16 cellular contexts compared by ENCODE assay signal in genomic region chr10:21166557-21167287, GRCh38.
DNase-seq lines count a peak whose midpoint lies in the region; ATAC-seq and TF ChIP-seq lines count a peak whose summit lies in the region.
"Had no signal": no experiment of that assay in that cellular context is flagged by ENCODE, and none has a peak within 500 bp of the region (broad histone marks: within the 10 kb centered on the region; RNA-seq: fewer than 3 reads in every experiment).

No MANE protein-coding gene starts in this region.

- no peak for ATAC-seq in GM19463 (IDR thresholded peaks at IDR 0.05; ENCODE audit: unreplicated experiment)
- no peak for ATAC-seq in stimulated activated naive CD8-positive, alpha-beta T cell treated with anti-CD3 and anti-CD28 coated beads, Interleukin-15, amount 100 ng/mL, for 72 hours

- no peak overlapping the region for H3K4me3 Mint-ChIP-seq in nephron progenitor cell
- H3K4me3 Mint-ChIP-seq in stimulated activated naive CD8-positive, alpha-beta T cell treated with anti-CD3 and anti-CD28 coated beads, Interleukin-15, amount 100 ng/mL, for 72 hours: no peak overlapping the region
- H3K4me3 Mint-ChIP-seq in activated naive CD4-positive, alpha-beta T cell treated with anti-CD3 and anti-CD28 coated beads, Interleukin-2, amount 10 ng/mL, durations not matched to agents 7 days and 5 days: no peak overlapping the region
- H3K4me3 Mint-ChIP-seq: activated CD4-positive, alpha-beta memory T cell treated with anti-CD3 and anti-CD28 coated beads, Interleukin-2, amount 10 ng/mL, durations not matched to agents 7 days and 5 days; B cell had no signal

- H3K4me1 Mint-ChIP-seq in nephron progenitor cell: peaks cover 43% of the 10 kb centered on the region
- H3K4me1 Mint-ChIP-seq in stimulated activated naive CD8-positive, alpha-beta T cell treated with anti-CD3 and anti-CD28 coated beads, Interleukin-15, amount 100 ng/mL, for 72 hours: no peaks in the 10 kb centered on the region
- H3K4me1 Mint-ChIP-seq in activated naive CD4-positive, alpha-beta T cell treated with anti-CD3 and anti-CD28 coated beads, Interleukin-2, amount 10 ng/mL, durations not matched to agents 7 days and 5 days: no peaks in the 10 kb centered on the region
- H3K4me1 Mint-ChIP-seq: activated CD4-positive, alpha-beta memory T cell treated with anti-CD3 and anti-CD28 coated beads, Interleukin-2, amount 10 ng/mL, durations not matched to agents 7 days and 5 days; B cell had no signal

- peaks cover 19% of the 10 kb centered on the region for H3K9me3 Mint-ChIP-seq in nephron progenitor cell
- peaks cover 0 to 9% of the 10 kb centered on the region in 2 donors for H3K9me3 Mint-ChIP-seq in stimulated activated naive CD8-positive, alpha-beta T cell treated with anti-CD3 and anti-CD28 coated beads, Interleukin-15, amount 100 ng/mL, for 72 hours
- no peaks in the 10 kb centered on the region for H3K9me3 Mint-ChIP-seq in activated naive CD4-positive, alpha-beta T cell treated with anti-CD3 and anti-CD28 coated beads, Interleukin-2, amount 10 ng/mL, durations not matched to agents 7 days and 5 days
- H3K9me3 Mint-ChIP-seq: activated CD4-positive, alpha-beta memory T cell treated with anti-CD3 and anti-CD28 coated beads, Interleukin-2, amount 10 ng/mL, durations not matched to agents 7 days and 5 days had no signal

- peaks cover 13% of the 10 kb centered on the region for H3K27me3 Mint-ChIP-seq in nephron progenitor cell (ENCODE audit: low read depth, poor library complexity)
- peaks cover 21% of the 10 kb centered on the region for H3K27me3 Mint-ChIP-seq in stimulated activated naive CD8-positive, alpha-beta T cell treated with anti-CD3 and anti-CD28 coated beads, Interleukin-15, amount 100 ng/mL, for 72 hours
- peaks cover 12% of the 10 kb centered on the region for H3K27me3 Mint-ChIP-seq in activated naive CD4-positive, alpha-beta T cell treated with anti-CD3 and anti-CD28 coated beads, Interleukin-2, amount 10 ng/mL, durations not matched to agents 7 days and 5 days

- peak overlapping the region; percentile 42 for H3K4me3 ChIP-seq in epithelial cell of proximal tubule (ENCODE audit: low read depth, low read length)

- peak overlapping the region; percentile 81 for H3K27ac Mint-ChIP-seq in nephron progenitor cell
- H3K27ac Mint-ChIP-seq in stimulated activated naive CD8-positive, alpha-beta T cell treated with anti-CD3 and anti-CD28 coated beads, Interleukin-15, amount 100 ng/mL, for 72 hours: no peak overlapping the region
- H3K27ac Mint-ChIP-seq in activated naive CD4-positive, alpha-beta T cell treated with anti-CD3 and anti-CD28 coated beads, Interleukin-2, amount 10 ng/mL, durations not matched to agents 7 days and 5 days: no peak overlapping the region
- H3K27ac Mint-ChIP-seq: activated CD4-positive, alpha-beta memory T cell treated with anti-CD3 and anti-CD28 coated beads, Interleukin-2, amount 10 ng/mL, durations not matched to agents 7 days and 5 days; B cell had no signal

- DNase-seq in DMS53 treated with DMSO at 0.1 percent for 48 hours (lab: John Stamatoyannopoulos, UW; ENCODE audit: unreplicated experiment): peak; percentile 76
- DNase-seq in NCI-H748 treated with DMSO at 0.1 percent for 48 hours (lab: John Stamatoyannopoulos, UW): peak; percentile 28
- DNase-seq in epithelial cell of proximal tubule (ENCODE audit: low read depth): no peak
- no peak for DNase-seq in nephron progenitor cell
- no peak for DNase-seq in stimulated activated naive CD8-positive, alpha-beta T cell treated with anti-CD3 and anti-CD28 coated beads, Interleukin-15, amount 100 ng/mL, for 72 hours
- no peak for DNase-seq in NOMO-1 treated with dmso at 0.1 percent for 144 hours (lab: John Stamatoyannopoulos, UW; ENCODE audit: unreplicated experiment)
- DNase-seq in activated naive CD4-positive, alpha-beta T cell treated with anti-CD3 and anti-CD28 coated beads, Interleukin-2, amount 10 ng/mL, durations not matched to agents 7 days and 5 days: no peak
- DNase-seq: activated CD4-positive, alpha-beta memory T cell treated with anti-CD3 and anti-CD28 coated beads, Interleukin-2, amount 10 ng/mL, durations not matched to agents 7 days and 5 days; amygdala; dermis blood vessel endothelial cell; mesendoderm; NCI-H2081 treated with DMSO at 0.1 percent for 48 hours; occipital lobe; SK-N-SH had no signal

- TF ChIP-seq CTCF in epithelial cell of proximal tubule (conservative IDR thresholded peaks at IDR 0.05; ENCODE audit: low read depth, low read length) (no peak), nephron progenitor cell (IDR thresholded peaks at IDR 0.05) (no peak)

- CTCF ChIA-PET in activated naive CD4-positive, alpha-beta T cell treated with anti-CD3 and anti-CD28 coated beads, Interleukin-2, amount 10 ng/mL, durations not matched to agents 7 days and 5 days (lab: Charles Lee): no interaction called here

- peaks cover 17% of the 10 kb centered on the region for H3K36me3 Mint-ChIP-seq in nephron progenitor cell (ENCODE audit: low read depth)
- H3K36me3 Mint-ChIP-seq in activated naive CD4-positive, alpha-beta T cell treated with anti-CD3 and anti-CD28 coated beads, Interleukin-2, amount 10 ng/mL, durations not matched to agents 7 days and 5 days: no peaks in the 10 kb centered on the region

Comparison
In these comparisons a context has a peak if more than half of its experiments do, and no peak if none do; other contexts are left out.
1. DNase-seq: peak in DMS53 treated with DMSO at 0.1 percent for 48 hours (single experiment) and NCI-H748 treated with DMSO at 0.1 percent for 48 hours (single experiment); none in epithelial cell of proximal tubule (single experiment), nephron progenitor cell (single experiment), stimulated activated naive CD8-positive, alpha-beta T cell treated with anti-CD3 and anti-CD28 coated beads, Interleukin-15, amount 100 ng/mL, for 72 hours (0 of 2), NOMO-1 treated with dmso at 0.1 percent for 144 hours (single experiment) and activated naive CD4-positive, alpha-beta T cell treated with anti-CD3 and anti-CD28 coated beads, Interleukin-2, amount 10 ng/mL, durations not matched to agents 7 days and 5 days (single experiment).